In the genomic region with DNA sequence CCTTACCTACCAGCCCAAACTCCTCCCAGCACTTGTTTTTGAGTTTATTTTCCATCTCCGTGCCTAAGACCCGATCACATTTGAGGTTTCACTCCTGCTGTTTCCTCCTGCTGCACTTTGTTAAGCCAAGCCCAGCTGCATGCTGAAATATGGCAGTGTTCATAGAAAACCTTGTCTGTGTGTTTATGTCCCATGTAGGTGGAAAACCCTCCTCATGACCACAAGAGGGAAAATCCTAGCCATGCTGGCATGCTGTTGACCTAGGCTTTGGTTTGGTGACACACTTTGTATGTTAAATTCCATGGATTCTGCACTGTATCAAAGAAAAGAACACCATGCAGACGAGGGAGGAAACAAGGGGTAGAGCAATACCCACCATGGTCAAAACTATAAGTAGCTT, we compare ENCODE assay signal across 21 cellular contexts.
"Had no signal": no experiment of that assay in that cellular context is flagged by ENCODE, and none has a peak within 500 bp of the region (broad histone marks: within the 10 kb centered on the region; RNA-seq: fewer than 3 reads in every experiment).

No MANE protein-coding gene starts in this region.

- H3K27ac Mint-ChIP-seq: activated CD4-positive, alpha-beta memory T cell treated with anti-CD3 and anti-CD28 coated beads, Interleukin-2, amount 10 ng/mL, durations not matched to agents 7 days and 5 days; activated CD4-positive, alpha-beta T cell treated with anti-CD3 and anti-CD28 coated beads for 36 hours; activated CD8-positive, alpha-beta memory T cell treated with anti-CD3 and anti-CD28 coated beads, Interleukin-2, amount 10 ng/mL, durations not matched to agents 7 days and 5 days; activated naive CD8-positive, alpha-beta T cell treated with anti-CD3 and anti-CD28 coated beads, Interleukin-2, amount 10 ng/mL, durations not matched to agents 7 days and 5 days; WTC11 had no signal

- H3K27me3 ChIP-seq: left lung, transverse colon, vagina had no signal

- H3K27ac ChIP-seq: left lung, transverse colon, vagina had no signal

- H3K4me3 ChIP-seq: left lung, transverse colon, vagina had no signal

- H3K9me3 Mint-ChIP-seq: effector memory CD8-positive, alpha-beta T cell had no signal

- H3K4me1 ChIP-seq: left lung, transverse colon, vagina had no signal

- ATAC-seq: activated CD4-positive, alpha-beta T cell treated with anti-CD3 and anti-CD28 coated beads for 36 hours; activated CD8-positive, alpha-beta memory T cell treated with anti-CD3 and anti-CD28 coated beads, Interleukin-2, amount 10 ng/mL, durations not matched to agents 7 days and 5 days; effector memory CD8-positive, alpha-beta T cell; left lung; WTC11 had no signal

- H3K36me3 ChIP-seq: left lung, transverse colon, vagina had no signal

- H3K27me3 Mint-ChIP-seq: activated CD4-positive, alpha-beta T cell treated with anti-CD3 and anti-CD28 coated beads for 36 hours; effector memory CD8-positive, alpha-beta T cell had no signal

- DNase-seq: activated CD4-positive, alpha-beta memory T cell treated with anti-CD3 and anti-CD28 coated beads, Interleukin-2, amount 10 ng/mL, durations not matched to agents 7 days and 5 days; activated CD4-positive, alpha-beta T cell treated with anti-CD3 and anti-CD28 coated beads for 36 hours; activated CD8-positive, alpha-beta memory T cell treated with anti-CD3 and anti-CD28 coated beads, Interleukin-2, amount 10 ng/mL, durations not matched to agents 7 days and 5 days; activated naive CD4-positive, alpha-beta T cell; activated naive CD8-positive, alpha-beta T cell treated with anti-CD3 and anti-CD28 coated beads, Interleukin-2, amount 10 ng/mL, durations not matched to agents 7 days and 5 days; effector memory CD8-positive, alpha-beta T cell; foreskin fibroblast; glutamatergic neuron; hypothalamus; left lung; midbrain; retina; stimulated activated CD4-positive, alpha-beta T cell treated with anti-CD3 and anti-CD28 coated beads, Interleukin-12 subunit alpha, Interleukin-12 subunit beta, amount 100 ng/mL, for 4 hours; stimulated activated CD4-positive, alpha-beta T cell treated with anti-CD3 and anti-CD28 coated beads, Interleukin-1b, Interleukin-23, amount 100 ng/mL, for 48 hours; stimulated activated CD8-positive, alpha-beta memory T cell treated with anti-CD3 and anti-CD28 coated beads, Interleukin-4, amount 100 ng/mL, for 48 hours; stimulated activated naive CD4-positive, alpha-beta T cell; transverse colon had no signal

- H3K4me3 Mint-ChIP-seq: activated CD4-positive, alpha-beta memory T cell treated with anti-CD3 and anti-CD28 coated beads, Interleukin-2, amount 10 ng/mL, durations not matched to agents 7 days and 5 days; activated CD4-positive, alpha-beta T cell treated with anti-CD3 and anti-CD28 coated beads for 36 hours; activated CD8-positive, alpha-beta memory T cell treated with anti-CD3 and anti-CD28 coated beads, Interleukin-2, amount 10 ng/mL, durations not matched to agents 7 days and 5 days; activated naive CD8-positive, alpha-beta T cell treated with anti-CD3 and anti-CD28 coated beads, Interleukin-2, amount 10 ng/mL, durations not matched to agents 7 days and 5 days; effector memory CD8-positive, alpha-beta T cell; WTC11 had no signal

- H3K36me3 Mint-ChIP-seq: WTC11 had no signal

- H3K4me1 Mint-ChIP-seq: WTC11 had no signal

- FAIRE-seq: bronchial epithelial cell, keratinocyte had no signal

- H3K9me3 ChIP-seq: left lung, transverse colon, vagina had no signal
